ENCODE assay signal across 9 cellular contexts in the genomic region with DNA sequence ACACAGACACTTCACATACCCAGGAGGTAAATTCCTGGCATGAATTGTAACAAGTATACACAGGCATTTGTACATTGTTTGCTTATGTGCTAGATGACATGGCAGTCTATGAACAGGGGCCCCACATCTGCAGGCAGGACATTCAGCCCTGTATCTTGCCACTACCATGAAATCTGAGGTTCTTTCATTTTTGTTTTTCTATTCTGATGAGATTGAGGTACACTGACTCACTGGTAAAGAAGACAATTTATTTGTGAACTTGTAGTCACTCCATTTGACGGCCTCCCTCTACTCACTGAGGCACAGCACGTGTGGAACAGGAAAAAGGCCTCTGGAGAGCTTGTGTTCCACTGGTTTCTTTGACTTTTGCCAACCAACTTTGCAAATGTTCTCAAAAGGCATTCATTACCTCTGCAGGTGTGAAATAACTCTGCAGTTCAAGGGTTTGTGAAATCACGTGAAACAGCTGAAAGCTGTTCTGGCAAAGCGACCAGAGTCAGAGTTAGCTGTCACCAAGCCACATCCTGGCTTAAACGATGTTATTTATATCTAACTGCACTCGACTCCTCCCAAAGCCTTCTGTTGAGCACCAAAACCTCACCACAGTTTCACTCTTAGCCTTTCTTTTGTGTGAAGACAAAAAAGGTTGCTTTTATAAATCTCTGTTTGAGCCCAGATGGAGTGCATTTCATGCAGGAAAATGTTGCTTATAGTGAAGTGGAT.
DNase-seq lines count a peak whose midpoint lies in the region; ATAC-seq and TF ChIP-seq lines count a peak whose summit lies in the region.
"Had no signal": no experiment of that assay in that cellular context is flagged by ENCODE, and none has a peak within 500 bp of the region (broad histone marks: within the 10 kb centered on the region; RNA-seq: fewer than 3 reads in every experiment).

No MANE protein-coding gene starts in this region.

- in situ Hi-C loops in HAP-1 (cut with MboI; ENCODE audit: low sequenced_read_pairs), result no loop called here

- H3K36me3 ChIP-seq in HAP-1 (replicated peaks), result no peaks in the 10 kb centered on the region; the same call in 1 of the 2 replicates
- H3K36me3 ChIP-seq: cardiac muscle cell had no signal

- H3K9me3 ChIP-seq in HAP-1, result no peaks in the 10 kb centered on the region; the same call in 1 of the 2 replicates

- peak overlapping the region; percentile 94 for H3K27ac Mint-ChIP-seq in activated CD4-positive, alpha-beta T cell treated with anti-CD3 and anti-CD28 coated beads, Interleukin-2, amount 10 ng/mL, durations not matched to agents 24 days and 14 days

- no peaks in the 10 kb centered on the region for H3K4me1 ChIP-seq in HAP-1

- H3K4me3 Mint-ChIP-seq in activated CD4-positive, alpha-beta T cell treated with anti-CD3 and anti-CD28 coated beads, Interleukin-2, amount 10 ng/mL, durations not matched to agents 24 days and 14 days, result peak overlapping the region; percentile 65

- H3K4me3 ChIP-seq in AG10803 (ENCODE audit: low read length) (no peak overlapping the region), HAP-1 (no peak overlapping the region)
- H3K4me3 ChIP-seq: cardiac muscle cell had no signal

- H3K9me3 Mint-ChIP-seq in activated CD4-positive, alpha-beta T cell treated with anti-CD3 and anti-CD28 coated beads, Interleukin-2, amount 10 ng/mL, durations not matched to agents 24 days and 14 days, result peaks cover 14% of the 10 kb centered on the region

- DNase-seq in AG10803 (ENCODE audit: low read depth), result peak; percentile 27
- DNase-seq in activated CD4-positive, alpha-beta T cell treated with anti-CD3 and anti-CD28 coated beads, Interleukin-2, amount 10 ng/mL, durations not matched to agents 24 days and 14 days, result peak; percentile 93
- DNase-seq in left ventricle myocardium superior, result no peak
- peak; percentile 9 to 90 (median 65) for DNase-seq in stimulated activated naive CD4-positive, alpha-beta T cell (lab: John Stamatoyannopoulos, UW)
- DNase-seq in HAP-1 (ENCODE audit: low spot score in 2 of 2), result no peak
- no peak for DNase-seq in NCI-H1694 treated with DMSO at 0.1 percent for 48 hours (lab: John Stamatoyannopoulos, UW)

- no peaks in the 10 kb centered on the region for H3K27me3 Mint-ChIP-seq in activated CD4-positive, alpha-beta T cell treated with anti-CD3 and anti-CD28 coated beads, Interleukin-2, amount 10 ng/mL, durations not matched to agents 24 days and 14 days

- TF ChIP-seq CTCF in AG10803 (conservative IDR thresholded peaks at IDR 0.05; ENCODE audit: low read length), result no peak

- peaks cover 6% of the 10 kb centered on the region for H3K36me3 Mint-ChIP-seq in activated CD4-positive, alpha-beta T cell treated with anti-CD3 and anti-CD28 coated beads, Interleukin-2, amount 10 ng/mL, durations not matched to agents 24 days and 14 days (ENCODE audit: low read depth)

- peak; percentile 93 for ATAC-seq in GM19438 (IDR thresholded peaks at IDR 0.05; ENCODE audit: low read depth, unreplicated experiment)
- ATAC-seq in HG03460 (IDR thresholded peaks at IDR 0.05; ENCODE audit: unreplicated experiment), result peak; percentile 96
- peak; percentile 84 for ATAC-seq in left ventricle myocardium superior

- H3K4me1 Mint-ChIP-seq in activated CD4-positive, alpha-beta T cell treated with anti-CD3 and anti-CD28 coated beads, Interleukin-2, amount 10 ng/mL, durations not matched to agents 24 days and 14 days, result peaks cover 65% of the 10 kb centered on the region

- no peaks in the 10 kb centered on the region for H3K27me3 ChIP-seq in HAP-1 (ENCODE audit: low read depth)
- H3K27me3 ChIP-seq: cardiac muscle cell had no signal

- intact Hi-C loops in activated CD4-positive, alpha-beta T cell treated with anti-CD3 and anti-CD28 coated beads, Interleukin-2, amount 10 ng/mL, durations not matched to agents 24 days and 14 days (cut with micrococcal nuclease), result loop anchor here (1.0 to 10.0 kb wide), 11 partner anchors 19 to 634 kb away; no protein-coding TSS in a partner anchor
- intact Hi-C loops in left ventricle myocardium superior (cut with micrococcal nuclease), result no loop called here

Comparison
In these comparisons a context has a peak if more than half of its experiments do, and no peak if none do; other contexts are left out.
1. DNase-seq: peak in AG10803 (single experiment), activated CD4-positive, alpha-beta T cell treated with anti-CD3 and anti-CD28 coated beads, Interleukin-2, amount 10 ng/mL, durations not matched to agents 24 days and 14 days (single experiment) and stimulated activated naive CD4-positive, alpha-beta T cell (6 of 6); none in left ventricle myocardium superior (single experiment), HAP-1 (0 of 2) and NCI-H1694 treated with DMSO at 0.1 percent for 48 hours (single experiment).
2. Peak in every context shown above with its lines, with median percentiles within 50 percentile points of each other: ATAC-seq.